8 cellular contexts compared by ENCODE assay signal in genomic region chr16:86554917-86555762, GRCh38. TPM values are rescaled to one million over a fixed set of nuclear protein-coding genes. Genes with fewer than 3 reads are reported as not detected.
DNase-seq lines count a peak whose midpoint lies in the region; ATAC-seq and TF ChIP-seq lines count a peak whose summit lies in the region.

Gene MTHFSD, minus strand, starts transcription at chr16:86555235. Its CDS starts 51 bp downstream, at chr16:86555184.

- H3K4me1 ChIP-seq in Panc1 (ENCODE audit: control insufficient read depth, insufficient read depth, low read length) (peaks cover 6% of the 10 kb centered on the region), esophagus squamous epithelium (peaks cover 10 to 30% (median 12%) of the 10 kb centered on the region in 3 donors)

- 6 to 11% methylated on average over 22 to 31 of the region's 71 CpGs for WGBS in esophagus squamous epithelium, 2 donors

- POLR2A ChIA-PET in Panc1 (lab: Charles Lee): no interaction called here

- peak within 1 kb of the TSS; percentile 90 for H3K27ac ChIP-seq in Panc1 (ENCODE audit: low read length)
- H3K27ac ChIP-seq in esophagus squamous epithelium: peak within 1 kb of the TSS; percentile 92 to 97 (median 94)

- H3K36me3 ChIP-seq in Panc1 (ENCODE audit: control insufficient read depth, insufficient read depth, low read length): peaks cover 8% of the 10 kb centered on the region
- H3K36me3 ChIP-seq in esophagus squamous epithelium: peaks cover 0 to 27% (median 0%) of the 10 kb centered on the region in 3 donors

- H3K4me3 ChIP-seq in Panc1 (ENCODE audit: low read depth in 2 of 2, low read length in 2 of 2): peak within 1 kb of the TSS; percentile 87 to 89
- peak within 1 kb of the TSS; percentile 74 to 97 (median 88) for H3K4me3 ChIP-seq in esophagus squamous epithelium

- in situ Hi-C loops in Panc1 (cut with HindIII; ENCODE audit: low pct_unique_long_range_greater_than_20kb, low sequenced_read_pairs): no loop called here

- H3K27me3 ChIP-seq in Panc1 (ENCODE audit: control insufficient read depth, insufficient read depth, low read length): no peaks in the 10 kb centered on the region
- H3K27me3 ChIP-seq in esophagus squamous epithelium: peaks cover 0 to 24% (median 0%) of the 10 kb centered on the region in 4 donors

- H3K9me3 ChIP-seq in Panc1 (ENCODE audit: control insufficient read depth, insufficient read depth, low read depth, low read length) (no peaks in the 10 kb centered on the region), esophagus squamous epithelium (no peaks in the 10 kb centered on the region)

- TF ChIP-seq POLR2A in esophagus squamous epithelium (IDR thresholded peaks at IDR 0.05): peak in 3 of 4 donors; percentile 29 to 70 (median 54)

- intact Hi-C loops in Panc1 (cut with micrococcal nuclease; ENCODE audit: unreplicated experiment): no loop called here
- intact Hi-C loops in esophagus squamous epithelium (cut with DNase I): no loop called here

- no TSS peak for BruUV-seq in Panc1 (replicated peaks; lab: Mats Ljungman, UMichigan)

- DNase-seq in DMS53 (lab: John Stamatoyannopoulos, UW) (peak; percentile 91), KG1 (lab: John Stamatoyannopoulos, UW) (peak; percentile 70), Panc1 (ENCODE audit: low read depth, low spot score) (no peak), esophagus squamous epithelium (lab: John Stamatoyannopoulos, UW) (peak; percentile 42), myocyte (ENCODE audit: low read depth) (peak; percentile 93)
- DNase-seq in activated T-cell treated with anti-CD3 and anti-CD28 coated beads, Interleukin-2, amount 50 U/mL, for 48 hours: peak; percentile 98
- peak; percentile 89 to 92 for DNase-seq in stimulated activated CD8-positive, alpha-beta memory T cell treated with anti-CD3 and anti-CD28 coated beads, Interleukin-7, amount 100 ng/mL, for 4 hours (ENCODE audit: low read depth in 2 of 2)

- ATAC-seq in GM21723 (IDR thresholded peaks at IDR 0.05; ENCODE audit: unreplicated experiment): peak; percentile 76
- ATAC-seq in Panc1: peak; percentile 97

- no peak for TF ChIP-seq CTCF in Panc1 (IDR thresholded peaks at IDR 0.05)
- peak in 2 of 6 experiments; percentile 10 to 51 for TF ChIP-seq CTCF in esophagus squamous epithelium (IDR thresholded peaks at IDR 0.05)

- CTCF ChIA-PET in Panc1 (lab: Charles Lee): no interaction called here

RNA-seq across cellular contexts. Expression of gene MTHFSD, which starts in this region (rescaled TPM):
- total RNA-seq in Panc1 (2021; ENCODE audit: unreplicated experiment) (16.5 TPM), esophagus squamous epithelium (10 to 100 TPM; 10.7 to 17.7 (median 14.8) TPM), myocyte (13.0 and 17.9 TPM in 2 replicates)
- polyA plus RNA-seq in Panc1 (2012; ENCODE audit: insufficient read length): 9.5 TPM
- 14.5 TPM for polyA plus RNA-seq in myocyte (2012)
